8 cellular contexts compared by ENCODE assay signal in genomic region chr4:182143086-182143821, GRCh38.
DNase-seq lines count a peak whose midpoint lies in the region; ATAC-seq and TF ChIP-seq lines count a peak whose summit lies in the region.

No MANE protein-coding gene starts in this region.

- no peaks in the 10 kb centered on the region for H3K27me3 ChIP-seq in Caco-2 (replicated peaks; ENCODE audit: control insufficient read depth, insufficient read depth, low read length)
- H3K27me3 ChIP-seq in Peyer's patch = peaks cover 0 to 8% of the 10 kb centered on the region in 2 donors
- peaks cover 15% of the 10 kb centered on the region for H3K27me3 ChIP-seq in fibroblast of lung (ENCODE audit: control insufficient read depth, insufficient read depth, low read length)
- H3K27me3 ChIP-seq in ovary = no peaks in the 10 kb centered on the region

- ATAC-seq in GM19351 (IDR thresholded peaks at IDR 0.05; ENCODE audit: unreplicated experiment) = no peak

- no peak overlapping the region for H2AFZ ChIP-seq in fibroblast of lung (ENCODE audit: low read length)

- POLR2A ChIA-PET in Caco-2 (lab: Charles Lee) = interaction anchor here (0.6 kb wide), 1 partner anchor 1125 kb away, joined by 3 read pairs; no protein-coding TSS in a partner anchor

- no peak for TF ChIP-seq EP300 in ovary (IDR thresholded peaks at IDR 0.05)

- H3K27ac Mint-ChIP-seq in Caco-2 (ENCODE audit: unreplicated experiment) = peak overlapping the region; percentile 98

- no peaks in the 10 kb centered on the region for H3K27me3 Mint-ChIP-seq in Caco-2 (ENCODE audit: insufficient read depth, unreplicated experiment)

- peak; percentile 70 to 81 for DNase-seq in Caco-2
- DNase-seq in Peyer's patch = peak in 2 of 3 donors; percentile 42 to 65
- DNase-seq in fibroblast of lung (ENCODE audit: low read depth in 2 of 2) = peak; percentile 41 to 65
- peak in 1 of 5 donors; percentile 18 for DNase-seq in ovary
- no peak for DNase-seq in substantia nigra (lab: John Stamatoyannopoulos, UW)
- DNase-seq in NCI-H2227 (lab: John Stamatoyannopoulos, UW; ENCODE audit: unreplicated experiment) = no peak
- DNase-seq in GM13977 (ENCODE audit: low spot score) = no peak

- H3K9me3 ChIP-seq in Caco-2 (no peaks in the 10 kb centered on the region), Peyer's patch (no peaks in the 10 kb centered on the region), fibroblast of lung (ENCODE audit: control insufficient read depth, insufficient read depth, low read depth, low read length) (no peaks in the 10 kb centered on the region), ovary (no peaks in the 10 kb centered on the region)

- peaks cover 7% of the 10 kb centered on the region for H3K4me1 Mint-ChIP-seq in Caco-2 (ENCODE audit: low read depth, unreplicated experiment)

- H3K4me3 Mint-ChIP-seq in Caco-2 (ENCODE audit: unreplicated experiment) = peak overlapping the region; percentile 86

- H4K20me1 ChIP-seq in fibroblast of lung (ENCODE audit: control insufficient read depth, extremely low read depth, insufficient read depth, low read length) = no peaks in the 10 kb centered on the region

- in situ Hi-C loops in GM13977 (cut with MboI; ENCODE audit: low pct_unique_long_range_greater_than_20kb, low sequenced_read_pairs, unreplicated experiment) = no loop called here

- H3K4me1 ChIP-seq in Caco-2 (peaks cover 29% of the 10 kb centered on the region), Peyer's patch (peaks cover 0 to 25% (median 0%) of the 10 kb centered on the region in 4 donors), fibroblast of lung (ENCODE audit: control insufficient read depth, extremely low read depth, insufficient read depth, low read length) (no peaks in the 10 kb centered on the region), ovary (ENCODE audit: insufficient read depth) (peaks cover 5% of the 10 kb centered on the region)

- CTCF ChIA-PET in Caco-2 (lab: Charles Lee) = interaction anchor here (0.6 kb wide), 1 partner anchor 167 kb away, joined by 3 read pairs; no protein-coding TSS in a partner anchor

- H3K4me3 ChIP-seq in Caco-2 (ENCODE audit: low read depth, low read length) (peak overlapping the region; percentile 90), Peyer's patch (peak overlapping the region; percentile 36 to 73 (median 53)), fibroblast of lung (replicated peaks in 1 of 4; ENCODE audit: control extremely low read depth in 1 of 4, insufficient read depth in 1 of 4, low read depth in 3 of 4, low read length in 4 of 4) (peak overlapping the region; percentile 53 to 84 (median 64)), ovary (peak overlapping the region; percentile 65)

- TF ChIP-seq CTCF in Caco-2 (IDR thresholded peaks at IDR 0.05; ENCODE audit: insufficient read depth in 1 of 2, low read depth in 1 of 2, low read length in 1 of 2, severe bottlenecking in 1 of 2, unreplicated experiment in 1 of 2) (no peak), Peyer's patch (IDR thresholded peaks at IDR 0.05) (no peak), fibroblast of lung (conservative IDR thresholded peaks at IDR 0.05 in 1 of 2, IDR thresholded peaks at IDR 0.05 in 1 of 2; ENCODE audit: low read depth in 1 of 2, low read length in 2 of 2) (peak in 1 of 2 donors; percentile 10), ovary (IDR thresholded peaks at IDR 0.05) (no peak), GM13977 (IDR thresholded peaks at IDR 0.05; ENCODE audit: extremely low read depth, insufficient read depth, missing control alignments) (no peak)

- 1 to 2% (median 1%) methylated on average over 35 to 36 of the region's 36 CpGs for WGBS in ovary, 3 donors

- H3K36me3 ChIP-seq in Caco-2 (ENCODE audit: control insufficient read depth, insufficient read depth, low read length) = no peaks in the 10 kb centered on the region
- H3K36me3 ChIP-seq in Peyer's patch = no peaks in the 10 kb centered on the region
- H3K36me3 ChIP-seq in fibroblast of lung (ENCODE audit: control insufficient read depth, insufficient read depth, low read length) = no peaks in the 10 kb centered on the region
- no peaks in the 10 kb centered on the region for H3K36me3 ChIP-seq in ovary

- H3K36me3 Mint-ChIP-seq in Caco-2 (ENCODE audit: insufficient read depth, unreplicated experiment) = peaks cover 28% of the 10 kb centered on the region

- TF ChIP-seq POLR2A in Peyer's patch (IDR thresholded peaks at IDR 0.05) (peak in 1 of 2 donors; percentile 34), ovary (IDR thresholded peaks at IDR 0.05) (no peak)

- intact Hi-C loops in Caco-2 (cut with micrococcal nuclease; ENCODE audit: unreplicated experiment) (loop anchor here (1.0 to 5.0 kb wide), 3 partner anchors 64 to 133 kb away; no protein-coding TSS in a partner anchor), ovary (cut with DNase I) (no loop called here)

- H3K79me2 ChIP-seq in fibroblast of lung (ENCODE audit: control insufficient read depth, insufficient read depth, low read length) = no peaks in the 10 kb centered on the region

- peak overlapping the region; percentile 73 for H3K4me2 ChIP-seq in fibroblast of lung (ENCODE audit: extremely low read depth, insufficient read depth, low read length)

- no peaks in the 10 kb centered on the region for H3K9me3 Mint-ChIP-seq in Caco-2 (ENCODE audit: unreplicated experiment)

- peak overlapping the region; percentile 5 for H3K9ac ChIP-seq in fibroblast of lung (ENCODE audit: insufficient read depth, low read length)

- BruUV-seq in Caco-2 (replicated peaks; lab: Mats Ljungman, UMichigan) = TSS peak; percentile 45

- H3K27ac ChIP-seq in Peyer's patch (peak overlapping the region in 1 of 4 donors; percentile 73), fibroblast of lung (ENCODE audit: insufficient read depth, low read length) (no peak overlapping the region), ovary (no peak overlapping the region), substantia nigra (ENCODE audit: low read depth, low read length, poor library complexity, severe bottlenecking) (no peak overlapping the region)

Comparison
In these comparisons a context has a peak if more than half of its experiments do, and no peak if none do; other contexts are left out.
1. DNase-seq: peak in Caco-2 (2 of 2), Peyer's patch (2 of 3) and fibroblast of lung (2 of 2); none in substantia nigra (0 of 49), NCI-H2227 (single experiment) and GM13977 (single experiment).
2. Peak in every context shown above with its lines, with median percentiles within 50 percentile points of each other: H3K4me3 ChIP-seq.